ENCODE assay signal across 8 cellular contexts in the genomic region with DNA sequence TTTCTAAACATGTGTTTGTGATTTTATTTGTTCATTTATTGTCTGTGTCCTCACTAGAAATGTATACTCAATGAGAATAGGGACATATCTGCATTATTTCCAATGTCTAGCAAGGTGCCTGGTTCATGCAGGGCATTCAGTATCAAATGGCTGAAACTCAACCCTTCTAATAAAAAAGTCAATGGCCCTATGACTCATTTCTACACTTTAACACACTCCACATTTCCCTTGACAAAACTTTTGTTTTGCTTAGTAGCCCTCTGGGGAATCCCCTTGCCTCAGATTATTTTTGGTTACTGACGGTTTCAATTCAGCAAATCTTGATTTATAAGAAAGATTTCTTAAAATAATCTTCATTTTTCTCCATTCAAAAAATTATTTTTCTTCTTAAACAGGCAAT.
DNase-seq lines count a peak whose midpoint lies in the region; ATAC-seq, FAIRE-seq and TF ChIP-seq lines count a peak whose summit lies in the region.

No MANE protein-coding gene starts in this region.

- TF ChIP-seq POLR2A in endothelial cell of umbilical vein (IDR thresholded peaks at IDR 0.05; ENCODE audit: low read depth, low read length), result no peak

- H4K20me1 ChIP-seq in endothelial cell of umbilical vein (replicated peaks; ENCODE audit: control insufficient read depth, extremely low read depth, insufficient read depth, low read length) (no peaks in the 10 kb centered on the region), neural progenitor cell (ENCODE audit: low read depth) (no peaks in the 10 kb centered on the region)

- no TSS peak for BruUV-seq in endothelial cell of umbilical vein (replicated peaks; lab: Mats Ljungman, UMichigan)

- peak; percentile 35 for FAIRE-seq in endothelial cell of umbilical vein (lab: Jason Lieb, UNC)

- H3K4me1 ChIP-seq in endothelial cell of umbilical vein (ENCODE audit: control insufficient read depth, extremely low read depth, insufficient read depth, low read length), result peaks cover 23% of the 10 kb centered on the region
- H3K4me1 ChIP-seq in neural progenitor cell, result no peaks in the 10 kb centered on the region

- H3K36me3 ChIP-seq in endothelial cell of umbilical vein (ENCODE audit: control insufficient read depth in 2 of 2, extremely low read depth in 1 of 2, insufficient read depth in 2 of 2, low read length in 2 of 2) (no peaks in the 10 kb centered on the region), neural progenitor cell (no peaks in the 10 kb centered on the region)

- POLR2A ChIA-PET in endothelial cell of umbilical vein (lab: Charles Lee), result no interaction called here

- CTCF ChIA-PET in endothelial cell of umbilical vein (lab: Charles Lee), result interaction anchor here (1.7 to 7.6 kb wide), 4 partner anchors 12 to 428 kb away, joined by 7 to 166 read pairs (median 22); no protein-coding TSS in a partner anchor

- H3K27me3 ChIP-seq in endothelial cell of umbilical vein (ENCODE audit: control insufficient read depth in 2 of 2, insufficient read depth in 2 of 2, low read length in 2 of 2) (peaks cover 0 to 3% of the 10 kb centered on the region in 2 experiments), neural progenitor cell (no peaks in the 10 kb centered on the region)

- H3K9me3 ChIP-seq in endothelial cell of umbilical vein (replicated peaks; ENCODE audit: control insufficient read depth, insufficient read depth, low read length) (no peaks in the 10 kb centered on the region), neural progenitor cell (ENCODE audit: low read depth) (no peaks in the 10 kb centered on the region)

- intact Hi-C loops in endothelial cell of umbilical vein (cut with micrococcal nuclease), result no loop called here

- peaks cover 12% of the 10 kb centered on the region for H3K4me1 Mint-ChIP-seq in neural progenitor cell

- ATAC-seq in GM21381 (IDR thresholded peaks at IDR 0.05; ENCODE audit: unreplicated experiment), result peak; percentile 75
- peak; percentile 86 for ATAC-seq in HG03469 (IDR thresholded peaks at IDR 0.05; ENCODE audit: unreplicated experiment)

- no peak overlapping the region for H3K4me3 ChIP-seq in endothelial cell of umbilical vein (replicated peaks in 1 of 3; ENCODE audit: insufficient read depth in 1 of 3, low read depth in 1 of 3, low read length in 3 of 3)
- H3K4me3 ChIP-seq in neural progenitor cell, result no peak overlapping the region

- no peaks in the 10 kb centered on the region for H3K79me2 ChIP-seq in endothelial cell of umbilical vein (ENCODE audit: control insufficient read depth, insufficient read depth, low read length)
- H3K79me2 ChIP-seq in neural progenitor cell (ENCODE audit: low read depth), result no peaks in the 10 kb centered on the region

- H3K36me3 Mint-ChIP-seq in neural progenitor cell, result no peaks in the 10 kb centered on the region

- H3F3A ChIP-seq in neural progenitor cell (ENCODE audit: low read depth), result no peaks in the 10 kb centered on the region

- H3K9ac ChIP-seq in endothelial cell of umbilical vein (replicated peaks; ENCODE audit: extremely low read depth, insufficient read depth, low read length), result no peak overlapping the region
- no peak overlapping the region for H3K9ac ChIP-seq in neural progenitor cell

- TF ChIP-seq CTCF in endothelial cell of umbilical vein (IDR thresholded peaks at IDR 0.05; ENCODE audit: extremely low read depth in 1 of 2, insufficient read depth in 1 of 2, low read depth in 1 of 2, low read length in 2 of 2) (no peak), neural progenitor cell (IDR thresholded peaks at IDR 0.05) (no peak)

- H3K27me3 Mint-ChIP-seq in neural progenitor cell (ENCODE audit: insufficient read depth, low read depth), result no peaks in the 10 kb centered on the region

- no peak overlapping the region for H3K4me2 ChIP-seq in endothelial cell of umbilical vein (ENCODE audit: insufficient read depth, low read length)
- no peak overlapping the region for H3K4me2 ChIP-seq in neural progenitor cell

- dilution Hi-C loops in endothelial cell of umbilical vein (cut with MboI; ENCODE audit: extremely low pct_ligation_motif_present, low sequenced_read_pairs), result no loop called here

- H3K9me3 Mint-ChIP-seq in neural progenitor cell, result no peaks in the 10 kb centered on the region

- no peaks in the 10 kb centered on the region for H3K9me1 ChIP-seq in endothelial cell of umbilical vein (replicated peaks; ENCODE audit: control insufficient read depth, extremely low read depth, insufficient read depth, low read length)

- no peak overlapping the region for H3K27ac Mint-ChIP-seq in neural progenitor cell

- no peak overlapping the region for H3K4me3 Mint-ChIP-seq in neural progenitor cell

- H2AFZ ChIP-seq in endothelial cell of umbilical vein (ENCODE audit: low read depth, low read length) (no peak overlapping the region), neural progenitor cell (replicated peaks) (no peak overlapping the region)

- DNase-seq in EH (ENCODE audit: low read depth) (peak; percentile 54), endothelial cell of umbilical vein (ENCODE audit: low read depth, low spot score) (peak; percentile 49), occipital lobe (lab: John Stamatoyannopoulos, UW) (no peak), NK-92 (lab: John Stamatoyannopoulos, UW; ENCODE audit: unreplicated experiment) (no peak), D341Med (ENCODE audit: low spot score) (no peak), neural progenitor cell (ENCODE audit: low spot score) (no peak)

- H3K27ac ChIP-seq in endothelial cell of umbilical vein (ENCODE audit: insufficient read depth, low read depth, low read length) (no peak overlapping the region), neural progenitor cell (no peak overlapping the region)

TF ChIP-seq in endothelial cell of umbilical vein, 7 proteins besides CTCF, POLR2A, EP300 and RAD21:
- TF ChIP-seq EZH2 (IDR thresholded peaks at IDR 0.05; ENCODE audit: borderline replicate concordance, low read depth, low read length, severe bottlenecking) (no peak), MYC (IDR thresholded peaks at IDR 0.05; ENCODE audit: low read depth, low read length) (no peak), FOS (IDR thresholded peaks at IDR 0.05; ENCODE audit: borderline replicate concordance, insufficient read depth, low read length) (peak; percentile 69), GATA2 (IDR thresholded peaks at IDR 0.05; ENCODE audit: insufficient read depth, insufficient read length, low read depth, low read length) (no peak), JUN (IDR thresholded peaks at IDR 0.05; ENCODE audit: borderline replicate concordance, insufficient read depth, insufficient read length, low read depth) (peak; percentile 44), POLR2AphosphoS5 (IDR thresholded peaks at IDR 0.05; ENCODE audit: insufficient read depth, low read depth, low read length) (no peak)
- TF ChIP-seq, protein P1, sequence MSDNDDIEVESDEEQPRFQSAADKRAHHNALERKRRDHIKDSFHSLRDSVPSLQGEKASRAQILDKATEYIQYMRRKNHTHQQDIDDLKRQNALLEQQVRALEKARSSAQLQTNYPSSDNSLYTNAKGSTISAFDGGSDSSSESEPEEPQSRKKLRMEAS (IDR thresholded peaks at IDR 0.05; ENCODE audit: insufficient read depth, insufficient read length), result no peak

Comparison
In these comparisons a context has a peak if more than half of its experiments do, and no peak if none do; other contexts are left out.
1. DNase-seq: peak in EH (single experiment) and endothelial cell of umbilical vein (single experiment); none in occipital lobe (single experiment), NK-92 (single experiment), D341Med (single experiment) and neural progenitor cell (single experiment).